In the genomic region with DNA sequence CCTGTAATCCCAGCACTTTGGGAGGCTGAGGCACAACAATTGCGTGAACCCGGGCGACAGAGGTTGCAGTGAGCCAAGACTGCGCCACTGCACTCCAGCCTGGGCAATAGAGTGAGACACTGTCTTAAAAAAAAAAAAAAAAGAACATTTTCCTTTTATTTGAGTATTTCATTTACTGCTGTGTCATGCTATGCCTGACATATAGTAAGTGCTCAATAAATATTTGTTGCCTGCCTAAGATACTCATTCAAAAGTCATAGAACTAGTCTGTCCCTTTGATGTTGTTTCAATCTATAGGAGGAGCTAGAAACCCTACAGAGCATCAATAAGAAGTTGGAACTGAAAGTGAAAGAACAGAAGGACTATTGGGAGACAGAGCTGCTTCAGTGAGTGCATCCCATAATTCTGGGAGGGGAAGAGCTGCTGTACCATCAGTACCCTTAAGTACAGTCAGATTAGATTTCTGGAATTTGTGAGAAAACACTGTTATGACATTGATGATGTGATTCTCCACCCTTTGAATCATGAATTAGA, we compare ENCODE assay signal across 28 cellular contexts. TPM values are rescaled to one million over a fixed set of nuclear protein-coding genes. Genes with fewer than 3 reads are reported as not detected.
A peak's percentile ranks its signal among the peaks of the same experiment; 100 is the strongest.
DNase-seq lines count a peak whose midpoint lies in the region; ATAC-seq, FAIRE-seq and TF ChIP-seq lines count a peak whose summit lies in the region.
"Had no signal": no experiment of that assay in that cellular context is flagged by ENCODE, and none has a peak within 500 bp of the region (broad histone marks: within the 10 kb centered on the region; RNA-seq: fewer than 3 reads in every experiment).

No MANE protein-coding gene starts in this region.

- H3K27me3 Mint-ChIP-seq in activated CD8-positive, alpha-beta T cell treated with anti-CD3 and anti-CD28 coated beads, Interleukin-2, amount 10 ng/mL, durations not matched to agents 7 days and 5 days (ENCODE audit: low read depth), result no peaks in the 10 kb centered on the region
- H3K27me3 Mint-ChIP-seq: CD8-positive, alpha-beta memory T cell; stimulated activated naive CD8-positive, alpha-beta T cell treated with anti-CD3 and anti-CD28 coated beads, Interleukin-15, amount 100 ng/mL, for 72 hours had no signal

- no peaks in the 10 kb centered on the region for H3K9me3 Mint-ChIP-seq in activated CD8-positive, alpha-beta T cell treated with anti-CD3 and anti-CD28 coated beads, Interleukin-2, amount 10 ng/mL, durations not matched to agents 7 days and 5 days (ENCODE audit: insufficient read depth)
- H3K9me3 Mint-ChIP-seq: activated naive CD4-positive, alpha-beta T cell treated with anti-CD3 and anti-CD28 coated beads, Interleukin-2, amount 50 U/mL, for 72 hours; activated T-cell treated with anti-CD3 and anti-CD28 coated beads, Interleukin-2, amount 50 U/mL, for 72 hours; CD8-positive, alpha-beta memory T cell; neural progenitor cell; stimulated activated naive CD8-positive, alpha-beta T cell treated with anti-CD3 and anti-CD28 coated beads, Interleukin-15, amount 100 ng/mL, for 72 hours had no signal

- TF ChIP-seq EP300 in HepG2 (IDR thresholded peaks at IDR 0.05; ENCODE audit: low read depth in 2 of 2, low read length in 2 of 2) (no peak), HepG2 (CRISPR knock-in tag; IDR thresholded peaks at IDR 0.05; ENCODE audit: borderline replicate concordance) (no peak)

- BruUV-seq in HepG2 (replicated peaks; lab: Mats Ljungman, UMichigan), result no TSS peak

- H2AFZ ChIP-seq in HepG2 (ENCODE audit: low read length) (no peak overlapping the region), hepatocyte (no peak overlapping the region)
- H2AFZ ChIP-seq: GM23248, neural progenitor cell had no signal

- H4K20me1 ChIP-seq in HepG2 (ENCODE audit: insufficient read depth, low read length) (no peaks in the 10 kb centered on the region), hepatocyte (ENCODE audit: insufficient read depth, poor library complexity, severe bottlenecking) (peaks cover 4% of the 10 kb centered on the region)

- H3K27ac Mint-ChIP-seq in activated CD8-positive, alpha-beta T cell treated with anti-CD3 and anti-CD28 coated beads, Interleukin-2, amount 10 ng/mL, durations not matched to agents 7 days and 5 days, result peak overlapping the region; percentile 9
- H3K27ac Mint-ChIP-seq: activated naive CD4-positive, alpha-beta T cell treated with anti-CD3 and anti-CD28 coated beads, Interleukin-2, amount 50 U/mL, for 72 hours; activated T-cell treated with anti-CD3 and anti-CD28 coated beads, Interleukin-2, amount 50 U/mL, for 72 hours; neural progenitor cell; stimulated activated naive CD8-positive, alpha-beta T cell treated with anti-CD3 and anti-CD28 coated beads, Interleukin-15, amount 100 ng/mL, for 72 hours had no signal

- no peak overlapping the region for H3K9ac ChIP-seq in HepG2 (ENCODE audit: insufficient read depth, low read depth, low read length)
- H3K9ac ChIP-seq: GM23248, neural progenitor cell had no signal

- TF ChIP-seq POLR2A in HepG2 (IDR thresholded peaks at IDR 0.05; ENCODE audit: insufficient read depth in 1 of 2, low read depth in 2 of 2, low read length in 2 of 2), result no peak
- TF ChIP-seq POLR2A in right lobe of liver (IDR thresholded peaks at IDR 0.05), result no peak

- H3K9me2 ChIP-seq in hepatocyte (replicated peaks; ENCODE audit: insufficient read depth), result no peaks in the 10 kb centered on the region

- no peak for TF ChIP-seq RAD21 in HepG2 (CRISPR knock-in tag; IDR thresholded peaks at IDR 0.05)

- H3K4me3 Mint-ChIP-seq in activated CD8-positive, alpha-beta T cell treated with anti-CD3 and anti-CD28 coated beads, Interleukin-2, amount 10 ng/mL, durations not matched to agents 7 days and 5 days, result no peak overlapping the region
- H3K4me3 Mint-ChIP-seq: activated T-cell treated with anti-CD3 and anti-CD28 coated beads, Interleukin-2, amount 50 U/mL, for 72 hours; CD8-positive, alpha-beta memory T cell; neural progenitor cell; stimulated activated naive CD8-positive, alpha-beta T cell treated with anti-CD3 and anti-CD28 coated beads, Interleukin-15, amount 100 ng/mL, for 72 hours had no signal

- peaks cover 6% of the 10 kb centered on the region; the same call in 1 of the 2 replicates for H3K4me1 ChIP-seq in HepG2 (ENCODE audit: insufficient read depth, low read length)
- no peaks in the 10 kb centered on the region for H3K4me1 ChIP-seq in right lobe of liver
- H3K4me1 ChIP-seq in hepatocyte (ENCODE audit: insufficient read depth), result no peaks in the 10 kb centered on the region
- H3K4me1 ChIP-seq: neural progenitor cell had no signal

- intact Hi-C loops in HepG2 (cut with micrococcal nuclease; ENCODE audit: unreplicated experiment), result no loop called here
- intact Hi-C loops in right lobe of liver (cut with DNase I), result no loop called here

- peaks cover 13% of the 10 kb centered on the region for H3K4me1 Mint-ChIP-seq in activated CD8-positive, alpha-beta T cell treated with anti-CD3 and anti-CD28 coated beads, Interleukin-2, amount 10 ng/mL, durations not matched to agents 7 days and 5 days (ENCODE audit: low read depth)
- H3K4me1 Mint-ChIP-seq: neural progenitor cell; stimulated activated naive CD8-positive, alpha-beta T cell treated with anti-CD3 and anti-CD28 coated beads, Interleukin-15, amount 100 ng/mL, for 72 hours had no signal

- ATAC-seq in HepG2, result no peak
- ATAC-seq in right lobe of liver, result no peak
- peak; percentile 89 for ATAC-seq in activated CD8-positive, alpha-beta T cell treated with anti-CD3 and anti-CD28 coated beads, Interleukin-2, amount 10 ng/mL, durations not matched to agents 7 days and 5 days
- ATAC-seq: activated T-cell treated with anti-CD3 and anti-CD28 coated beads, Interleukin-2, amount 50 U/mL, for 72 hours; sciatic nerve; stimulated activated naive CD8-positive, alpha-beta T cell treated with anti-CD3 and anti-CD28 coated beads, Interleukin-15, amount 100 ng/mL, for 72 hours had no signal

- H3K9me3 ChIP-seq in HepG2 (ENCODE audit: low read length) (no peaks in the 10 kb centered on the region), right lobe of liver (no peaks in the 10 kb centered on the region), KOPT-K1 (ENCODE audit: insufficient read depth, low read length, poor library complexity, severe bottlenecking) (no peaks in the 10 kb centered on the region), hepatocyte (ENCODE audit: low read depth) (no peaks in the 10 kb centered on the region)
- H3K9me3 ChIP-seq: tibial nerve had no signal

- in situ Hi-C loops in HepG2 (cut with HindIII; ENCODE audit: extremely low pct_ligation_motif_present, low pct_unique_long_range_greater_than_20kb), result no loop called here

- H3K27me3 ChIP-seq in HepG2 (ENCODE audit: control insufficient read depth in 1 of 2, insufficient read depth in 2 of 2, low read length in 2 of 2), result no peaks in the 10 kb centered on the region
- no peaks in the 10 kb centered on the region for H3K27me3 ChIP-seq in right lobe of liver
- H3K27me3 ChIP-seq in hepatocyte, result no peaks in the 10 kb centered on the region
- H3K27me3 ChIP-seq: dorsolateral prefrontal cortex, neural progenitor cell, tibial nerve had no signal

- H3K27ac ChIP-seq in HepG2 (ENCODE audit: extremely low read length, insufficient read depth, low read length), result no peak overlapping the region
- H3K27ac ChIP-seq in right lobe of liver, result no peak overlapping the region
- peak overlapping the region; percentile 23 for H3K27ac ChIP-seq in KOPT-K1 (ENCODE audit: low read depth, low read length, poor library complexity, severe bottlenecking)
- no peak overlapping the region for H3K27ac ChIP-seq in hepatocyte
- H3K27ac ChIP-seq: epithelial cell of prostate, GM23248, neural progenitor cell, SK-N-MC, tibial nerve had no signal

- H3K36me3 Mint-ChIP-seq in activated CD8-positive, alpha-beta T cell treated with anti-CD3 and anti-CD28 coated beads, Interleukin-2, amount 10 ng/mL, durations not matched to agents 7 days and 5 days (ENCODE audit: low read depth), result peaks cover 60% of the 10 kb centered on the region

- TF ChIP-seq CTCF in HepG2 (CRISPR knock-in tag; IDR thresholded peaks at IDR 0.05) (no peak), right lobe of liver (IDR thresholded peaks at IDR 0.05) (no peak), hepatocyte (IDR thresholded peaks at IDR 0.05; ENCODE audit: poor library complexity) (no peak)

- CTCF ChIA-PET in HepG2 (lab: Yijun Ruan, JAX; ENCODE audit: low intra/inter-chr PET ratio, low total read pairs), result no interaction called here
- CTCF ChIA-PET in activated CD8-positive, alpha-beta T cell treated with anti-CD3 and anti-CD28 coated beads, Interleukin-2, amount 10 ng/mL, durations not matched to agents 7 days and 5 days (lab: Charles Lee), result interaction anchor here (0.8 to 3.0 kb wide), 15 partner anchors 8 to 181 kb away, joined by 3 to 22 read pairs (median 6); partner anchors contain the start of gene CALCOCO2

- no peak for FAIRE-seq in HepG2 (lab: Jason Lieb, UNC)

- WGBS in HepG2 (ENCODE audit: low lambda C conversion rate), result 98% methylated on average over 4 of the region's 4 CpGs
- 95% methylated on average over 4 of the region's 4 CpGs for WGBS in right lobe of liver (ENCODE audit: insufficient coverage, low coverage, low lambda C conversion rate, missing lambda C conversion rate)
- WGBS in hepatocyte (ENCODE audit: low lambda C conversion rate, missing lambda C conversion rate), result 95% methylated on average over 4 of the region's 4 CpGs

- H3K36me3 ChIP-seq in HepG2 (replicated peaks in 1 of 2; ENCODE audit: control insufficient read depth in 1 of 2, insufficient read depth in 2 of 2, low read length in 2 of 2) (peaks cover 34 to 73% of the 10 kb centered on the region in 2 experiments), right lobe of liver (peaks cover 0 to 88% (median 56%) of the 10 kb centered on the region in 4 donors), KOPT-K1 (ENCODE audit: insufficient read depth, low read length) (peaks cover 89% of the 10 kb centered on the region), hepatocyte (replicated peaks; ENCODE audit: insufficient read depth, low read depth) (no peaks in the 10 kb centered on the region)
- H3K36me3 ChIP-seq: neural progenitor cell had no signal

- H3K4me3 ChIP-seq in HepG2 (replicated peaks in 1 of 3; ENCODE audit: insufficient read depth in 1 of 3, low read depth in 2 of 3, low read length in 3 of 3) (no peak overlapping the region), right lobe of liver (no peak overlapping the region), hepatocyte (no peak overlapping the region)
- H3K4me3 ChIP-seq: dorsolateral prefrontal cortex, GM23248, neural progenitor cell, SK-N-MC, tibial nerve had no signal

- POLR2A ChIA-PET in HepG2 (lab: Yijun Ruan, JAX), result no interaction called here
- POLR2A ChIA-PET in activated CD8-positive, alpha-beta T cell treated with anti-CD3 and anti-CD28 coated beads, Interleukin-2, amount 10 ng/mL, durations not matched to agents 7 days and 5 days (lab: Charles Lee), result interaction anchor here (0.6 to 1.1 kb wide), 2 partner anchors 15 to 573 kb away, joined by 3 to 4 read pairs; no protein-coding TSS in a partner anchor

- H3K79me2 ChIP-seq in HepG2 (ENCODE audit: insufficient read depth, low read length), result no peaks in the 10 kb centered on the region
- no peaks in the 10 kb centered on the region for H3K79me2 ChIP-seq in hepatocyte

- H3K4me2 ChIP-seq in HepG2 (ENCODE audit: low read depth, low read length) (no peak overlapping the region), hepatocyte (no peak overlapping the region)
- H3K4me2 ChIP-seq: neural progenitor cell had no signal

- DNase-seq in HepG2 (ENCODE audit: low spot score) (no peak), right lobe of liver (no peak), superior temporal gyrus (ENCODE audit: extremely low spot score) (no peak), hepatocyte (ENCODE audit: low spot score) (no peak), amniotic stem cell (lab: John Stamatoyannopoulos, UW) (no peak)
- DNase-seq in activated CD8-positive, alpha-beta T cell treated with anti-CD3 and anti-CD28 coated beads, Interleukin-2, amount 10 ng/mL, durations not matched to agents 7 days and 5 days, result no peak
- DNase-seq: activated T-cell treated with anti-CD3 and anti-CD28 coated beads, Interleukin-2, amount 50 U/mL, for 72 hours; CD8-positive, alpha-beta memory T cell; cerebellar nuclear complex; dorsolateral prefrontal cortex; GDM1; GM23248; head of caudate nucleus; kidney glomerular epithelial cell; NCI-H1694; NCI-H2171 treated with DMSO at 0.1 percent for 48 hours; NCI-H524 treated with DMSO at 0.1 percent for 48 hours; RPMI8226; stimulated activated naive CD8-positive, alpha-beta T cell treated with anti-CD3 and anti-CD28 coated beads, Interleukin-15, amount 100 ng/mL, for 72 hours; T-helper 9 cell had no signal

RNA-seq across cellular contexts. Expression of gene CALCOCO2, which starts 20.0 kb away (rescaled TPM):
- total RNA-seq in HepG2 (2016; rRNA removed; fragmentation: Illumina TruSeq; extraction: Trizol) (72.9 and 112 TPM in 2 replicates), right lobe of liver (10 to 100 TPM; 58.0 to 93.3 (median 72.1) TPM), hepatocyte (68.8 and 76.3 TPM in 2 replicates)
- 21.1 and 22.6 TPM in 2 replicates for total RNA-seq in HepG2 (2016; cell fraction: cytosol; rRNA removed; fragmentation: Illumina TruSeq; extraction: Trizol; ENCODE audit: low read depth)
- total RNA-seq in HepG2 (2016; cell fraction: insoluble cytoplasmic fraction; rRNA removed; fragmentation: Illumina TruSeq; extraction: Trizol), result 71.0 and 100 TPM in 2 replicates
- 38.8 and 53.3 TPM in 2 replicates for total RNA-seq in HepG2 (2016; cell fraction: membrane; rRNA removed; fragmentation: Illumina TruSeq; extraction: Trizol)
- 38.1 and 38.5 TPM in 2 replicates for total RNA-seq in HepG2 (2016; cell fraction: nucleus; rRNA removed; fragmentation: Illumina TruSeq; extraction: Trizol)
- polyA plus RNA-seq in HepG2 (2011; rRNA removed) (109 and 111 TPM in 2 replicates), hepatocyte (63.4 and 79.2 TPM in 2 replicates)
- polyA plus RNA-seq in HepG2 (2011; cell fraction: cytosol; rRNA removed), result 33.3 and 42.4 TPM in 2 replicates
- 39.4 and 47.3 TPM in 2 replicates for polyA plus RNA-seq in HepG2 (2011; cell fraction: nucleus; rRNA removed)
- polyA plus RNA-seq in HepG2 (2012), result 114 and 117 TPM in 2 replicates
- 17.4 and 17.6 TPM in 2 replicates for polyA plus RNA-seq in HepG2 (2016; cell fraction: cytosol; fragmentation: Illumina TruSeq; extraction: Trizol; ENCODE audit: low read depth)
- polyA plus RNA-seq in HepG2 (2016; cell fraction: insoluble cytoplasmic fraction; fragmentation: Illumina TruSeq; extraction: Trizol; ENCODE audit: low read depth), result 96.0 and 107 TPM in 2 replicates
- polyA plus RNA-seq in HepG2 (2016; cell fraction: membrane; fragmentation: Illumina TruSeq; extraction: Trizol; ENCODE audit: low read depth), result 19.3 and 24.7 TPM in 2 replicates
- 44.4 and 49.5 TPM in 2 replicates for polyA plus RNA-seq in HepG2 (2016; cell fraction: nucleus; fragmentation: Illumina TruSeq; extraction: Trizol; ENCODE audit: insufficient read depth, low read depth)
- polyA minus RNA-seq in HepG2 (2011; rRNA and poly(A)+ RNA removed; ENCODE audit: low replicate concordance), result 62.7 and 120 TPM in 2 replicates
- polyA minus RNA-seq in HepG2 (2011; cell fraction: cytosol; rRNA and poly(A)+ RNA removed), result 46.2 and 66.1 TPM in 2 replicates
- polyA minus RNA-seq in HepG2 (2011; cell fraction: nucleus; rRNA and poly(A)+ RNA removed), result 65.1 and 99.0 TPM in 2 replicates
- total RNA-seq in activated CD8-positive, alpha-beta T cell treated with anti-CD3 and anti-CD28 coated beads, Interleukin-2, amount 10 ng/mL, durations not matched to agents 7 days and 5 days, result 100 to 1,000 TPM; 152 to 167 TPM

RNA-seq across cellular contexts. Expression of gene TTLL6, which starts 33.8 kb away (rescaled TPM):
- total RNA-seq in HepG2 (2016; rRNA removed; fragmentation: Illumina TruSeq; extraction: Trizol), result 0.04 TPM in 1 of 2 replicates, not detected in the other
- not detected in 2 replicates for total RNA-seq in HepG2 (2016; cell fraction: cytosol; rRNA removed; fragmentation: Illumina TruSeq; extraction: Trizol; ENCODE audit: low read depth)
- total RNA-seq in HepG2 (2016; cell fraction: insoluble cytoplasmic fraction; rRNA removed; fragmentation: Illumina TruSeq; extraction: Trizol), result 0.09 TPM in 1 of 2 replicates, not detected in the other
- total RNA-seq in HepG2 (2016; cell fraction: membrane; rRNA removed; fragmentation: Illumina TruSeq; extraction: Trizol), result 0.12 TPM in 1 of 2 replicates, not detected in the other
- not detected in 2 replicates for total RNA-seq in HepG2 (2016; cell fraction: nucleus; rRNA removed; fragmentation: Illumina TruSeq; extraction: Trizol)
- polyA plus RNA-seq in HepG2 (2011; rRNA removed), result 0.08 and 0.25 TPM in 2 replicates
- polyA plus RNA-seq in HepG2 (2011; cell fraction: cytosol; rRNA removed), result 0.05 and 0.14 TPM in 2 replicates
- 0.23 and 0.45 TPM in 2 replicates for polyA plus RNA-seq in HepG2 (2011; cell fraction: nucleus; rRNA removed)
- 0.19 and 0.25 TPM in 2 replicates for polyA plus RNA-seq in HepG2 (2012)
- polyA plus RNA-seq in HepG2 (2016; cell fraction: cytosol; fragmentation: Illumina TruSeq; extraction: Trizol; ENCODE audit: low read depth), result 0.07 TPM in 1 of 2 replicates, not detected in the other
- not detected in 2 replicates for polyA plus RNA-seq in HepG2 (2016; cell fraction: insoluble cytoplasmic fraction; fragmentation: Illumina TruSeq; extraction: Trizol; ENCODE audit: low read depth)
- polyA plus RNA-seq in HepG2 (2016; cell fraction: membrane; fragmentation: Illumina TruSeq; extraction: Trizol; ENCODE audit: low read depth), result not detected in 2 replicates
- not detected in 2 replicates for polyA plus RNA-seq in HepG2 (2016; cell fraction: nucleus; fragmentation: Illumina TruSeq; extraction: Trizol; ENCODE audit: insufficient read depth, low read depth)
- polyA minus RNA-seq in HepG2 (2011; rRNA and poly(A)+ RNA removed; ENCODE audit: low replicate concordance), result 0.16 and 0.40 TPM in 2 replicates
- polyA minus RNA-seq in HepG2 (2011; cell fraction: cytosol; rRNA and poly(A)+ RNA removed), result not detected in 2 replicates
- polyA minus RNA-seq in HepG2 (2011; cell fraction: nucleus; rRNA and poly(A)+ RNA removed), result 0.26 and 1.1 TPM in 2 replicates
- total RNA-seq in right lobe of liver, result under 1 TPM in 1 of 6 experiments, not detected in 5; 0.12 TPM
- total RNA-seq in activated CD8-positive, alpha-beta T cell treated with anti-CD3 and anti-CD28 coated beads, Interleukin-2, amount 10 ng/mL, durations not matched to agents 7 days and 5 days, result not detected
- total RNA-seq in hepatocyte, result 0.28 and 0.30 TPM in 2 replicates
- polyA plus RNA-seq in hepatocyte, result not detected in 2 replicates
- total RNA-seq: activated CD8-positive, alpha-beta memory T cell treated with anti-CD3 and anti-CD28 coated beads for 36 hours; activated naive CD4-positive, alpha-beta T cell treated with anti-CD3 and anti-CD28 coated beads, Interleukin-2, amount 50 U/mL, for 72 hours; activated T-cell treated with anti-CD3 and anti-CD28 coated beads, Interleukin-2, amount 50 U/mL, for 72 hours; CD8-positive, alpha-beta memory T cell; GM23248 had no signal
- polyA plus RNA-seq: CD8-positive, alpha-beta memory T cell; GM23248 had no signal

RNA-seq across cellular contexts. Expression of gene ATP5MC1, which starts 41.7 kb away (rescaled TPM):
- total RNA-seq in HepG2 (2016; rRNA removed; fragmentation: Illumina TruSeq; extraction: Trizol) (206 and 210 TPM in 2 replicates), right lobe of liver (100 to 1,000 TPM in 2 of 6 experiments, 10 to 100 TPM in 4; 49.2 to 221 (median 57.9) TPM), hepatocyte (91.6 and 107 TPM in 2 replicates)
- total RNA-seq in HepG2 (2016; cell fraction: cytosol; rRNA removed; fragmentation: Illumina TruSeq; extraction: Trizol; ENCODE audit: low read depth), result 62.6 and 97.0 TPM in 2 replicates
- total RNA-seq in HepG2 (2016; cell fraction: insoluble cytoplasmic fraction; rRNA removed; fragmentation: Illumina TruSeq; extraction: Trizol), result 216 and 223 TPM in 2 replicates
- 52.5 and 70.5 TPM in 2 replicates for total RNA-seq in HepG2 (2016; cell fraction: membrane; rRNA removed; fragmentation: Illumina TruSeq; extraction: Trizol)
- total RNA-seq in HepG2 (2016; cell fraction: nucleus; rRNA removed; fragmentation: Illumina TruSeq; extraction: Trizol), result 83.0 and 89.8 TPM in 2 replicates
- polyA plus RNA-seq in HepG2 (2011; rRNA removed) (226 and 297 TPM in 2 replicates), hepatocyte (197 and 223 TPM in 2 replicates)
- 441 and 585 TPM in 2 replicates for polyA plus RNA-seq in HepG2 (2011; cell fraction: cytosol; rRNA removed)
- polyA plus RNA-seq in HepG2 (2011; cell fraction: nucleus; rRNA removed), result 85.2 and 126 TPM in 2 replicates
- 78.7 and 166 TPM in 2 replicates for polyA plus RNA-seq in HepG2 (2012)
- 101 and 126 TPM in 2 replicates for polyA plus RNA-seq in HepG2 (2016; cell fraction: cytosol; fragmentation: Illumina TruSeq; extraction: Trizol; ENCODE audit: low read depth)
- polyA plus RNA-seq in HepG2 (2016; cell fraction: insoluble cytoplasmic fraction; fragmentation: Illumina TruSeq; extraction: Trizol; ENCODE audit: low read depth), result 326 and 350 TPM in 2 replicates
- polyA plus RNA-seq in HepG2 (2016; cell fraction: membrane; fragmentation: Illumina TruSeq; extraction: Trizol; ENCODE audit: low read depth), result 65.9 and 83.1 TPM in 2 replicates
- polyA plus RNA-seq in HepG2 (2016; cell fraction: nucleus; fragmentation: Illumina TruSeq; extraction: Trizol; ENCODE audit: insufficient read depth, low read depth), result 180 and 183 TPM in 2 replicates
- polyA minus RNA-seq in HepG2 (2011; rRNA and poly(A)+ RNA removed; ENCODE audit: low replicate concordance), result 197 and 524 TPM in 2 replicates
- 36.3 and 46.5 TPM in 2 replicates for polyA minus RNA-seq in HepG2 (2011; cell fraction: cytosol; rRNA and poly(A)+ RNA removed)
- polyA minus RNA-seq in HepG2 (2011; cell fraction: nucleus; rRNA and poly(A)+ RNA removed), result 22.3 and 29.0 TPM in 2 replicates
- 100 to 1,000 TPM in 1 of 2 experiments, 10 to 100 TPM in 1; 96.7 to 100 TPM for total RNA-seq in activated CD8-positive, alpha-beta T cell treated with anti-CD3 and anti-CD28 coated beads, Interleukin-2, amount 10 ng/mL, durations not matched to agents 7 days and 5 days

RNA-seq across cellular contexts. Expression of gene UBE2Z, which starts 57.3 kb away (rescaled TPM):
- total RNA-seq in HepG2 (2016; rRNA removed; fragmentation: Illumina TruSeq; extraction: Trizol), result 63.2 and 72.7 TPM in 2 replicates
- total RNA-seq in HepG2 (2016; cell fraction: cytosol; rRNA removed; fragmentation: Illumina TruSeq; extraction: Trizol; ENCODE audit: low read depth), result 6.5 and 8.6 TPM in 2 replicates
- total RNA-seq in HepG2 (2016; cell fraction: insoluble cytoplasmic fraction; rRNA removed; fragmentation: Illumina TruSeq; extraction: Trizol), result 64.4 and 70.7 TPM in 2 replicates
- 30.2 and 35.3 TPM in 2 replicates for total RNA-seq in HepG2 (2016; cell fraction: membrane; rRNA removed; fragmentation: Illumina TruSeq; extraction: Trizol)
- 38.7 and 45.5 TPM in 2 replicates for total RNA-seq in HepG2 (2016; cell fraction: nucleus; rRNA removed; fragmentation: Illumina TruSeq; extraction: Trizol)
- polyA plus RNA-seq in HepG2 (2011; rRNA removed), result 114 and 122 TPM in 2 replicates
- 89.4 and 105 TPM in 2 replicates for polyA plus RNA-seq in HepG2 (2011; cell fraction: cytosol; rRNA removed)
- polyA plus RNA-seq in HepG2 (2011; cell fraction: nucleus; rRNA removed), result 79.9 and 99.5 TPM in 2 replicates
- polyA plus RNA-seq in HepG2 (2012), result 66.2 and 67.5 TPM in 2 replicates
- polyA plus RNA-seq in HepG2 (2016; cell fraction: cytosol; fragmentation: Illumina TruSeq; extraction: Trizol; ENCODE audit: low read depth), result 5.4 and 5.9 TPM in 2 replicates
- 90.7 and 94.9 TPM in 2 replicates for polyA plus RNA-seq in HepG2 (2016; cell fraction: insoluble cytoplasmic fraction; fragmentation: Illumina TruSeq; extraction: Trizol; ENCODE audit: low read depth)
- polyA plus RNA-seq in HepG2 (2016; cell fraction: membrane; fragmentation: Illumina TruSeq; extraction: Trizol; ENCODE audit: low read depth), result 19.1 and 21.6 TPM in 2 replicates
- 66.3 and 76.8 TPM in 2 replicates for polyA plus RNA-seq in HepG2 (2016; cell fraction: nucleus; fragmentation: Illumina TruSeq; extraction: Trizol; ENCODE audit: insufficient read depth, low read depth)
- 157 and 173 TPM in 2 replicates for polyA minus RNA-seq in HepG2 (2011; rRNA and poly(A)+ RNA removed; ENCODE audit: low replicate concordance)
- polyA minus RNA-seq in HepG2 (2011; cell fraction: cytosol; rRNA and poly(A)+ RNA removed), result 69.7 and 82.5 TPM in 2 replicates
- 97.2 and 106 TPM in 2 replicates for polyA minus RNA-seq in HepG2 (2011; cell fraction: nucleus; rRNA and poly(A)+ RNA removed)
- 10 to 100 TPM; 19.6 to 30.9 (median 26.3) TPM for total RNA-seq in right lobe of liver
- total RNA-seq in activated CD8-positive, alpha-beta T cell treated with anti-CD3 and anti-CD28 coated beads, Interleukin-2, amount 10 ng/mL, durations not matched to agents 7 days and 5 days, result 10 to 100 TPM; 61.8 to 62.4 TPM
- total RNA-seq in hepatocyte, result 62.3 and 63.3 TPM in 2 replicates
- polyA plus RNA-seq in hepatocyte, result 66.7 and 73.7 TPM in 2 replicates
